In genomic region chr3:31610700-31611275, GRCh38 we compare ENCODE assay signal across 8 cellular contexts.
DNase-seq lines count a peak whose midpoint lies in the region; ATAC-seq, FAIRE-seq and TF ChIP-seq lines count a peak whose summit lies in the region.

No MANE protein-coding gene starts in this region.

- H3K4me3 ChIP-seq in AG04450 (ENCODE audit: low read depth, low read length) (no peak overlapping the region), HEK293 (ENCODE audit: low read depth, low read length) (no peak overlapping the region), astrocyte (ENCODE audit: insufficient read depth, low read depth, low read length) (no peak overlapping the region), kidney (ENCODE audit: low read length in 2 of 2) (no peak overlapping the region)

- no peak overlapping the region for H3K27ac Mint-ChIP-seq in astrocyte (ENCODE audit: unreplicated experiment)

- ATAC-seq in GM21526 (IDR thresholded peaks at IDR 0.05; ENCODE audit: low FRiP score, unreplicated experiment) (no peak), HG02884 (IDR thresholded peaks at IDR 0.05; ENCODE audit: unreplicated experiment) (no peak)

- H3K9ac ChIP-seq in astrocyte (ENCODE audit: low read length) (no peak overlapping the region), kidney (ENCODE audit: low read length in 2 of 2) (no peak overlapping the region)

- no peak overlapping the region for H2AFZ ChIP-seq in astrocyte (ENCODE audit: low read depth, low read length)

- H3K27me3 ChIP-seq in AG04450 (ENCODE audit: control insufficient read depth, insufficient read depth, low read length) (no peaks in the 10 kb centered on the region), astrocyte (ENCODE audit: insufficient read depth, low read length) (no peaks in the 10 kb centered on the region)

- peak; percentile 69 for TF ChIP-seq CTCF in AG04450 (IDR thresholded peaks at IDR 0.05; ENCODE audit: low read depth, low read length)
- no peak for TF ChIP-seq CTCF in HEK293 (tag by site-specific recombination; IDR thresholded peaks at IDR 0.05)
- TF ChIP-seq CTCF in astrocyte (IDR thresholded peaks at IDR 0.05; ENCODE audit: insufficient read depth, low read depth, low read length): peak; percentile 40
- peak; percentile 64 for TF ChIP-seq CTCF in kidney (IDR thresholded peaks at IDR 0.05; ENCODE audit: borderline replicate concordance, extremely low read depth, insufficient read depth)

- no peak overlapping the region for H3K4me2 ChIP-seq in astrocyte (ENCODE audit: low read length)

- H3K9me3 Mint-ChIP-seq in astrocyte (ENCODE audit: unreplicated experiment): peaks cover 10% of the 10 kb centered on the region

- H3K4me3 Mint-ChIP-seq in astrocyte (ENCODE audit: unreplicated experiment): no peak overlapping the region

- DNase-seq in AG04450 (ENCODE audit: low read depth, low spot score) (no peak), astrocyte (ENCODE audit: low read depth) (peak; percentile 28), kidney (no peak), NCI-H146 (lab: John Stamatoyannopoulos, UW) (no peak)
- no peak for DNase-seq in activated T-cell treated with anti-CD3 and anti-CD28 coated beads, Interleukin-2, amount 50 U/mL, for 48 hours

- H4K20me1 ChIP-seq in astrocyte (ENCODE audit: insufficient read depth, low read length): peaks cover 17% of the 10 kb centered on the region

- peaks cover 7% of the 10 kb centered on the region for H3K9me3 ChIP-seq in AG04450 (ENCODE audit: control insufficient read depth, insufficient read depth, low read length)
- no peaks in the 10 kb centered on the region for H3K9me3 ChIP-seq in HEK293 (ENCODE audit: control insufficient read depth, insufficient read depth, low read depth, low read length)
- H3K9me3 ChIP-seq in astrocyte (ENCODE audit: insufficient read depth, low read depth, low read length): no peaks in the 10 kb centered on the region
- peaks cover 0 to 10% of the 10 kb centered on the region in 2 donors for H3K9me3 ChIP-seq in kidney (ENCODE audit: control insufficient read depth in 1 of 2, low read length in 2 of 2)

- peaks cover 18% of the 10 kb centered on the region for H3K36me3 Mint-ChIP-seq in astrocyte (ENCODE audit: low read depth, unreplicated experiment)

- no peaks in the 10 kb centered on the region for H3K27me3 Mint-ChIP-seq in astrocyte (ENCODE audit: low read depth, unreplicated experiment)

- intact Hi-C loops in kidney (cut with DNase I): no loop called here

- H3K4me1 ChIP-seq in HEK293 (ENCODE audit: control insufficient read depth, insufficient read depth, low read length): no peaks in the 10 kb centered on the region
- H3K4me1 ChIP-seq in astrocyte (ENCODE audit: insufficient read depth, low read length): no peaks in the 10 kb centered on the region
- H3K4me1 ChIP-seq in kidney (ENCODE audit: control insufficient read depth in 1 of 2, insufficient read depth in 1 of 2, low read depth in 1 of 2, low read length in 2 of 2): no peaks in the 10 kb centered on the region

- CTCF ChIA-PET in AG04450 (lab: Charles Lee): interaction anchor here (0.6 to 1.2 kb wide), 7 partner anchors 13 to 534 kb away, joined by 3 to 11 read pairs (median 4); no protein-coding TSS in a partner anchor
- CTCF ChIA-PET in HEK293 (lab: Yijun Ruan, JAX): interaction anchor here (0.6 to 0.7 kb wide), 3 partner anchors 47 to 205 kb away, joined by 3 to 4 read pairs (median 3); no protein-coding TSS in a partner anchor

- POLR2A ChIA-PET in AG04450 (lab: Yijun Ruan, JAX): no interaction called here
- POLR2A ChIA-PET in HEK293 (lab: Yijun Ruan, JAX): no interaction called here

- H3K27ac ChIP-seq in AG04450 (ENCODE audit: low read depth, low read length): no peak overlapping the region
- no peak overlapping the region for H3K27ac ChIP-seq in HEK293 (ENCODE audit: extremely low read depth, low read depth, low read length)
- no peak overlapping the region for H3K27ac ChIP-seq in astrocyte (ENCODE audit: low read depth, low read length)
- H3K27ac ChIP-seq in kidney (ENCODE audit: low read depth in 2 of 2, low read length in 2 of 2): no peak overlapping the region

- H3K36me3 ChIP-seq in HEK293 (ENCODE audit: control insufficient read depth in 2 of 2, insufficient read depth in 1 of 2, low read length in 2 of 2) (peaks cover 0 to 8% of the 10 kb centered on the region in 2 experiments; a peak in 1 of 3 replicates), astrocyte (ENCODE audit: insufficient read depth, low read length) (no peaks in the 10 kb centered on the region), kidney (ENCODE audit: control insufficient read depth in 1 of 2, insufficient read depth in 2 of 2, low read length in 2 of 2) (no peaks in the 10 kb centered on the region)

- H3K79me2 ChIP-seq in astrocyte (ENCODE audit: insufficient read depth, low read length): peaks cover 28% of the 10 kb centered on the region

- H3K4me1 Mint-ChIP-seq in astrocyte (ENCODE audit: low read depth, unreplicated experiment): peaks cover 6% of the 10 kb centered on the region

- FAIRE-seq in astrocyte (lab: Jason Lieb, UNC): peak; percentile 60
- peak; percentile 86 for FAIRE-seq in kidney (lab: Jason Lieb, UNC)

TF ChIP-seq in HEK293, 187 proteins besides CTCF, POLR2A, EP300 and RAD21:
- no peak for TF ChIP-seq INSM2 (tag by site-specific recombination; IDR thresholded peaks at IDR 0.05)
- TF ChIP-seq SCRT1 (tag by site-specific recombination; IDR thresholded peaks at IDR 0.05; ENCODE audit: borderline replicate concordance): no peak
- TF ChIP-seq ZBTB1 (tag by site-specific recombination; IDR thresholded peaks at IDR 0.05): no peak
- TF ChIP-seq ZNF530 (tag by site-specific recombination; IDR thresholded peaks at IDR 0.05; ENCODE audit: low read depth): no peak
- TF ChIP-seq SP3 (tag by site-specific recombination; IDR thresholded peaks at IDR 0.05): no peak
- TF ChIP-seq REST (tag by site-specific recombination; IDR thresholded peaks at IDR 0.05): no peak
- no peak for TF ChIP-seq ZNF623 (tag by site-specific recombination; IDR thresholded peaks at IDR 0.05)
- no peak for TF ChIP-seq ZSCAN4 (tag by site-specific recombination; IDR thresholded peaks at IDR 0.05)
- TF ChIP-seq TRIM28 (IDR thresholded peaks at IDR 0.05; ENCODE audit: borderline replicate concordance, low read length): no peak
- TF ChIP-seq ZBTB20 (tag by site-specific recombination; IDR thresholded peaks at IDR 0.05): no peak
- TF ChIP-seq ZNF791 (tag by site-specific recombination; IDR thresholded peaks at IDR 0.05): no peak
- TF ChIP-seq ZNF23 (tag by site-specific recombination; IDR thresholded peaks at IDR 0.05; ENCODE audit: borderline replicate concordance): no peak
- no peak for TF ChIP-seq ZNF391 (tag by site-specific recombination; IDR thresholded peaks at IDR 0.05; ENCODE audit: borderline replicate concordance, low read depth)
- 0 out of 2 replicates have a peak, but pooled peaks have one; percentile 42 for TF ChIP-seq ZNF558 (tag by site-specific recombination; IDR thresholded peaks at IDR 0.05)
- TF ChIP-seq ZNF76 (tag by site-specific recombination; IDR thresholded peaks at IDR 0.05; ENCODE audit: borderline replicate concordance, low read depth): no peak
- peak; percentile 50 for TF ChIP-seq ZNF654 (tag by site-specific recombination; IDR thresholded peaks at IDR 0.05; ENCODE audit: low read depth)
